ENCODE assay signal across 11 cellular contexts in genomic region chr1:64856564-64856963, GRCh38.
DNase-seq lines count a peak whose midpoint lies in the region; ATAC-seq and TF ChIP-seq lines count a peak whose summit lies in the region.
"Had no signal": no experiment of that assay in that cellular context is flagged by ENCODE, and none has a peak within 500 bp of the region (broad histone marks: within the 10 kb centered on the region; RNA-seq: fewer than 3 reads in every experiment).

No MANE protein-coding gene starts in this region.

- peak; percentile 60 for DNase-seq in COLO668 (lab: John Stamatoyannopoulos, UW; ENCODE audit: unreplicated experiment)
- DNase-seq in NAMALWA (ENCODE audit: low spot score), result peak; percentile 51
- DNase-seq in mammary epithelial cell, result peak; percentile 35
- DNase-seq in osteocyte (ENCODE audit: extremely low spot score, unreplicated experiment), result no peak
- DNase-seq in epidermal melanocyte (ENCODE audit: insufficient read length, low spot score), result no peak
- DNase-seq: foreskin melanocyte; SK-N-SH; stimulated activated CD4-positive, alpha-beta T cell treated with anti-CD3 and anti-CD28 coated beads, Interleukin-12 subunit alpha, Interleukin-12 subunit beta, amount 100 ng/mL, for 4 hours had no signal

- H3K27ac Mint-ChIP-seq in osteocyte (ENCODE audit: unreplicated experiment), result no peak overlapping the region

- H3K9me3 Mint-ChIP-seq in osteocyte (ENCODE audit: unreplicated experiment), result no peaks in the 10 kb centered on the region

- no peaks in the 10 kb centered on the region for H3K79me2 ChIP-seq in mammary epithelial cell (ENCODE audit: insufficient read depth, low read length)

- intact Hi-C loops in mammary epithelial cell (cut with micrococcal nuclease), result loop anchor here (2.0 to 5.0 kb wide), 2 partner anchors 110 to 166 kb away; partner anchors contain the start of gene JAK1

- CTCF ChIA-PET in mammary epithelial cell (lab: Charles Lee; ENCODE audit: low non-redundant PET), result interaction anchor here (0.7 kb wide), 1 partner anchor 111 kb away, joined by 3 read pairs; no protein-coding TSS in a partner anchor

- H3K36me3 ChIP-seq in mammary epithelial cell (ENCODE audit: insufficient read depth, low read length) (peaks cover 9% of the 10 kb centered on the region), muscle layer of colon (ENCODE audit: insufficient read depth, low read length) (peaks cover 66% of the 10 kb centered on the region)

- dilution Hi-C loops in mammary epithelial cell (cut with HindIII; ENCODE audit: low sequenced_read_pairs), result no loop called here

- peak in 1 of 2 donors; percentile 18 for TF ChIP-seq CTCF in mammary epithelial cell (conservative IDR thresholded peaks at IDR 0.05 in 1 of 2, IDR thresholded peaks at IDR 0.05 in 1 of 2; ENCODE audit: extremely low read depth in 1 of 2, insufficient read depth in 1 of 2, low read depth in 1 of 2, low read length in 2 of 2)
- no peak for TF ChIP-seq CTCF in osteocyte (IDR thresholded peaks at IDR 0.05)

- H3K27me3 Mint-ChIP-seq in osteocyte (ENCODE audit: unreplicated experiment), result no peaks in the 10 kb centered on the region

- H3K27me3 ChIP-seq in mammary epithelial cell (ENCODE audit: insufficient read depth, low read length) (no peaks in the 10 kb centered on the region), muscle layer of colon (ENCODE audit: control insufficient read depth in 1 of 2, insufficient read depth in 2 of 2, low read length in 2 of 2) (no peaks in the 10 kb centered on the region)

- no peak overlapping the region for H2AFZ ChIP-seq in mammary epithelial cell (ENCODE audit: low read depth, low read length)

- no peak overlapping the region for H3K9ac ChIP-seq in mammary epithelial cell (ENCODE audit: insufficient read depth, low read length)
- H3K9ac ChIP-seq in muscle layer of colon (ENCODE audit: low read length), result no peak overlapping the region
- H3K9ac ChIP-seq: SK-N-SH had no signal

- no peaks in the 10 kb centered on the region for H3K9me3 ChIP-seq in mammary epithelial cell (replicated peaks; ENCODE audit: insufficient read depth, low read length)
- no peaks in the 10 kb centered on the region for H3K9me3 ChIP-seq in muscle layer of colon (ENCODE audit: low read length)
- H3K9me3 ChIP-seq: SK-N-SH had no signal

- H3K36me3 Mint-ChIP-seq in osteocyte (ENCODE audit: unreplicated experiment), result peaks cover 57% of the 10 kb centered on the region

- no peaks in the 10 kb centered on the region for H4K20me1 ChIP-seq in mammary epithelial cell (ENCODE audit: insufficient read depth, low read length)

- H3K4me3 ChIP-seq in mammary epithelial cell (replicated peaks in 1 of 3; ENCODE audit: insufficient read depth in 1 of 3, low read depth in 2 of 3, low read length in 3 of 3) (no peak overlapping the region), muscle layer of colon (ENCODE audit: low read depth in 1 of 2, low read length in 2 of 2) (no peak overlapping the region)

- 13% methylated on average over 8 of the region's 10 CpGs for whole genome bisulfite sequencing in mammary epithelial cell (ENCODE audit: low coverage, missing lambda C conversion rate)

- peaks cover 6% of the 10 kb centered on the region for H3K4me1 Mint-ChIP-seq in osteocyte (ENCODE audit: unreplicated experiment)

- H3K4me3 Mint-ChIP-seq in osteocyte (ENCODE audit: unreplicated experiment), result no peak overlapping the region

- H3K27ac ChIP-seq in mammary epithelial cell (ENCODE audit: insufficient read depth, low read depth, low read length) (no peak overlapping the region), muscle layer of colon (ENCODE audit: low read depth, low read length) (peak overlapping the region; percentile 33)

- in situ Hi-C loops in mammary epithelial cell (cut with MboI; ENCODE audit: low sequenced_read_pairs in 2 of 2), result no loop called here

- ATAC-seq in GM18858 (IDR thresholded peaks at IDR 0.05; ENCODE audit: unreplicated experiment), result no peak
- no peak for ATAC-seq in HG03432 (IDR thresholded peaks at IDR 0.05; ENCODE audit: unreplicated experiment)

- H3K4me2 ChIP-seq in mammary epithelial cell (ENCODE audit: insufficient read depth, low read depth, low read length), result no peak overlapping the region
- H3K4me2 ChIP-seq: SK-N-SH had no signal

- BruUV-seq in mammary epithelial cell (replicated peaks; lab: Mats Ljungman, UMichigan), result no TSS peak

- H3K4me1 ChIP-seq in mammary epithelial cell (ENCODE audit: insufficient read depth, low read length), result peaks cover 4% of the 10 kb centered on the region
- H3K4me1 ChIP-seq in muscle layer of colon (ENCODE audit: insufficient read depth, low read length), result peaks cover 9% of the 10 kb centered on the region

Comparison
In these comparisons a context has a peak if more than half of its experiments do, and no peak if none do; other contexts are left out.
1. DNase-seq: peak in COLO668 (single experiment), NAMALWA (single experiment) and mammary epithelial cell (single experiment); none in osteocyte (single experiment) and epidermal melanocyte (single experiment).